ENCODE assay signal across 8 cellular contexts in genomic region chr1:66517959-66518358, GRCh38.
"Had no signal": no experiment of that assay in that cellular context is flagged by ENCODE, and none has a peak within 500 bp of the region (broad histone marks: within the 10 kb centered on the region; RNA-seq: fewer than 3 reads in every experiment).

No MANE protein-coding gene starts in this region.

- H3K4me1 ChIP-seq: HAP-1 had no signal

- DNase-seq: GM23248, GOT3, H7, H9, HCEC 1CT, HFFc6 had no signal

- H3K36me3 ChIP-seq: HAP-1 had no signal

- H3K9me3 ChIP-seq: HAP-1 had no signal

- H3K27ac ChIP-seq: GM23248 had no signal

- H3K4me3 ChIP-seq: GM23248, GM23338, HAP-1 had no signal
